Comparison of ENCODE assay signal across 1 cellular context in the genomic region with DNA sequence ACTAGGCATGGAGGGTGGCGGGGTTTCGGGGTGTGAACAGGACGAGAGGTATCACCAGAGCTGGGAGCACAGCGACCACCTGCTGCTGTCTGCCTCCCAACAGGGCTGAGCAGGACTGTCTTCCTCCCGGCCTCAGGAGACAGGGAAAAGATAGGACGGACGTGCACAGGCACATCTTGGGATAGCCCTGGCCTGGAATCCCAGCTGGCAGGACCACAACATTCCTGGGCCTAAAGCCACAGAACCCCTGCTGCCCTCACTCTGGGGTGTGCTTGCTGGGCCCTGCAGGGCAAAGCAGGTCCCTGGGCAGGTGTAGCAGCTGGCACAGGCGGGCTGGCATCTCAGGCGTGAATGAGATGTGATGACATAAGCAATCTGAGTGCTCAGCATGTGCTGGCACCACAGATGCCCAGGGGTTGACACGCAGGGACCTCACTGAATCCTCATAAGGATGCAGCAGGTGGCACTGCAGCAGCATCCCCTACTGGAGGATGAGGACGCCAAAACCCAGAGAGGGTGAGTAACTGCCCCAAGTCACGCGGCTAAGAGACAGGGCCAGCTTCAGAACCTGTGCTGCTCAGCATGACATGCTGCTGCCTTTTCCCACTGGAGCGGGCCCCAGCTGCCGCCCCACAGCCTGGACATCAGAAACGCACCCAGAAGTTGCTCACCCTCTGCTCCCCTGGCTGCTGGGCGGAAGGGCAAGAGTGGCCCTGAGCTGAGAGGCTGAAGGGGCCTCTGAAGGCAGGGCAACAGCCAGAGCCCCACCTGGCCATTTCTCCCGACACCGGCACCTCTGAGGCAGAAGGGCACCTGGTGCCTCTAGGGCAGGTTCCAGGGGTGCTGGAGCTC.
TF ChIP-seq lines count a peak whose summit lies in the region.

No MANE protein-coding gene starts in this region.

TF ChIP-seq in IMR-90, 13 proteins besides CTCF, POLR2A, EP300 and RAD21:
- no peak for TF ChIP-seq SMC3 (IDR thresholded peaks at IDR 0.05; ENCODE audit: low read depth, low read length)
- TF ChIP-seq NFE2L2 (IDR thresholded peaks at IDR 0.05; ENCODE audit: low read depth, low read length) = no peak
- TF ChIP-seq BHLHE40 (IDR thresholded peaks at IDR 0.05; ENCODE audit: low read depth, low read length) = no peak
- no peak for TF ChIP-seq CEBPB (IDR thresholded peaks at IDR 0.05; ENCODE audit: low read depth, low read length)
- TF ChIP-seq, protein P1, sequence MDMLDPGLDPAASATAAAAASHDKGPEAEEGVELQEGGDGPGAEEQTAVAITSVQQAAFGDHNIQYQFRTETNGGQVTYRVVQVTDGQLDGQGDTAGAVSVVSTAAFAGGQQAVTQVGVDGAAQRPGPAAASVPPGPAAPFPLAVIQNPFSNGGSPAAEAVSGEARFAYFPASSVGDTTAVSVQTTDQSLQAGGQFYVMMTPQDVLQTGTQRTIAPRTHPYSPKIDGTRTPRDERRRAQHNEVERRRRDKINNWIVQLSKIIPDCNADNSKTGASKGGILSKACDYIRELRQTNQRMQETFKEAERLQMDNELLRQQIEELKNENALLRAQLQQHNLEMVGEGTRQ (IDR thresholded peaks at IDR 0.05; ENCODE audit: low read depth, low read length) = no peak
- TF ChIP-seq MAFK (IDR thresholded peaks at IDR 0.05; ENCODE audit: low read depth, low read length) = no peak
- no peak for TF ChIP-seq CHD1 (IDR thresholded peaks at IDR 0.05; ENCODE audit: low read depth, low read length)
- TF ChIP-seq RCOR1 (IDR thresholded peaks at IDR 0.05; ENCODE audit: insufficient replicate concordance, low read length) = no peak
- no peak for TF ChIP-seq MXI1 (IDR thresholded peaks at IDR 0.05; ENCODE audit: borderline replicate concordance, low read depth, low read length)
- TF ChIP-seq RFX5 (IDR thresholded peaks at IDR 0.05; ENCODE audit: low read depth, low read length) = no peak
- TF ChIP-seq, protein P2, sequence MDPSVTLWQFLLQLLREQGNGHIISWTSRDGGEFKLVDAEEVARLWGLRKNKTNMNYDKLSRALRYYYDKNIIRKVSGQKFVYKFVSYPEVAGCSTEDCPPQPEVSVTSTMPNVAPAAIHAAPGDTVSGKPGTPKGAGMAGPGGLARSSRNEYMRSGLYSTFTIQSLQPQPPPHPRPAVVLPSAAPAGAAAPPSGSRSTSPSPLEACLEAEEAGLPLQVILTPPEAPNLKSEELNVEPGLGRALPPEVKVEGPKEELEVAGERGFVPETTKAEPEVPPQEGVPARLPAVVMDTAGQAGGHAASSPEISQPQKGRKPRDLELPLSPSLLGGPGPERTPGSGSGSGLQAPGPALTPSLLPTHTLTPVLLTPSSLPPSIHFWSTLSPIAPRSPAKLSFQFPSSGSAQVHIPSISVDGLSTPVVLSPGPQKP (IDR thresholded peaks at IDR 0.05; ENCODE audit: borderline replicate concordance, low read depth, low read length) = no peak
- no peak for TF ChIP-seq FOS (IDR thresholded peaks at IDR 0.05; ENCODE audit: low read depth, low read length)
- TF ChIP-seq MAZ (IDR thresholded peaks at IDR 0.05; ENCODE audit: borderline replicate concordance, low read depth, low read length) = no peak
